In genomic region chr17:56926704-56927103, GRCh38 we compare ENCODE assay signal across 21 cellular contexts.
"Had no signal": no experiment of that assay in that cellular context is flagged by ENCODE, and none has a peak within 500 bp of the region (broad histone marks: within the 10 kb centered on the region; RNA-seq: fewer than 3 reads in every experiment).

No MANE protein-coding gene starts in this region.

- H3K27me3 Mint-ChIP-seq: activated naive CD8-positive, alpha-beta T cell treated with anti-CD3 and anti-CD28 coated beads for 36 hours; activated T-cell treated with anti-CD3 and anti-CD28 coated beads, Interleukin-2, amount 50 U/mL, for 24 hours; memory B cell; stimulated activated naive CD8-positive, alpha-beta T cell treated with anti-CD3 and anti-CD28 coated beads, Interleukin-15, amount 100 ng/mL, for 72 hours had no signal

- H3K4me1 ChIP-seq: psoas muscle, right atrium auricular region, spleen, tibial artery had no signal

- H3K4me3 ChIP-seq: psoas muscle, right atrium auricular region, spleen, tibial artery had no signal

- ATAC-seq: activated CD8-positive, alpha-beta T cell treated with anti-CD3 and anti-CD28 coated beads, Interleukin-2, amount 10 ng/mL, durations not matched to agents 7 days and 5 days; natural killer cell treated with Interleukin-12 subunit alpha and Interleukin-12 subunit beta and Interleukin-15 and Interleukin-18, amount 100 ng/mL, for 72 hours; psoas muscle; stimulated activated naive CD8-positive, alpha-beta T cell treated with anti-CD3 and anti-CD28 coated beads, Interleukin-15, amount 100 ng/mL, for 72 hours had no signal

- H3K27ac ChIP-seq: psoas muscle, right atrium auricular region, spleen, tibial artery had no signal

- H3K27ac Mint-ChIP-seq: activated CD8-positive, alpha-beta T cell treated with anti-CD3 and anti-CD28 coated beads, Interleukin-2, amount 10 ng/mL, durations not matched to agents 7 days and 5 days; activated naive CD8-positive, alpha-beta T cell treated with anti-CD3 and anti-CD28 coated beads for 36 hours; activated T-cell treated with anti-CD3 and anti-CD28 coated beads, Interleukin-2, amount 50 U/mL, for 24 hours; memory B cell; natural killer cell treated with Interleukin-12 subunit alpha and Interleukin-12 subunit beta and Interleukin-15 and Interleukin-18, amount 100 ng/mL, for 72 hours; stimulated activated naive CD8-positive, alpha-beta T cell treated with anti-CD3 and anti-CD28 coated beads, Interleukin-15, amount 100 ng/mL, for 72 hours; T-helper 1 cell treated with Interleukin-12 subunit alpha and Interleukin-12 subunit beta and Interleukin-4 antibody, amounts not matched to agents 30 μg/mL and 1 μg/mL, for 36 hours had no signal

- H3K36me3 ChIP-seq: right atrium auricular region, spleen, tibial artery had no signal

- H3K9me3 Mint-ChIP-seq: memory B cell; natural killer cell treated with Interleukin-12 subunit alpha and Interleukin-12 subunit beta and Interleukin-15 and Interleukin-18, amount 100 ng/mL, for 72 hours; stimulated activated naive CD8-positive, alpha-beta T cell treated with anti-CD3 and anti-CD28 coated beads, Interleukin-15, amount 100 ng/mL, for 72 hours had no signal

- DNase-seq: activated CD4-positive, alpha-beta T cell treated with anti-CD3 and anti-CD28 coated beads, Interleukin-2, amount 50 U/mL, for 1 hour; activated CD4-positive, CD25-positive, alpha-beta regulatory T cell treated with anti-CD3 and anti-CD28 coated beads, Interleukin-2, amount 50 U/mL, for 72 hours; activated CD8-positive, alpha-beta T cell treated with anti-CD3 and anti-CD28 coated beads, Interleukin-2, amount 10 ng/mL, durations not matched to agents 7 days and 5 days; activated naive CD4-positive, alpha-beta T cell treated with Interleukin-2 at 50 U/mL for 16 hours; activated naive CD8-positive, alpha-beta T cell treated with anti-CD3 and anti-CD28 coated beads for 36 hours; activated T-cell treated with anti-CD3 and anti-CD28 coated beads, Interleukin-2, amount 50 U/mL, for 24 hours; central memory CD4-positive, alpha-beta T cell; dermis blood vessel endothelial cell; effector CD8-positive, alpha-beta T cell; erythroblast; foreskin fibroblast; psoas muscle; spleen; stimulated activated CD4-positive, alpha-beta T cell treated with anti-CD3 and anti-CD28 coated beads, Interleukin-4, amount 100 ng/mL, for 4 hours; stimulated activated naive CD8-positive, alpha-beta T cell treated with anti-CD3 and anti-CD28 coated beads, Interleukin-15, amount 100 ng/mL, for 72 hours; tibial artery had no signal

- H3K36me3 Mint-ChIP-seq: memory B cell; natural killer cell treated with Interleukin-12 subunit alpha and Interleukin-12 subunit beta and Interleukin-15 and Interleukin-18, amount 100 ng/mL, for 72 hours had no signal

- H3K4me3 Mint-ChIP-seq: activated CD8-positive, alpha-beta T cell treated with anti-CD3 and anti-CD28 coated beads, Interleukin-2, amount 10 ng/mL, durations not matched to agents 7 days and 5 days; activated naive CD8-positive, alpha-beta T cell treated with anti-CD3 and anti-CD28 coated beads for 36 hours; activated T-cell treated with anti-CD3 and anti-CD28 coated beads, Interleukin-2, amount 50 U/mL, for 24 hours; memory B cell; natural killer cell treated with Interleukin-12 subunit alpha and Interleukin-12 subunit beta and Interleukin-15 and Interleukin-18, amount 100 ng/mL, for 72 hours; stimulated activated naive CD8-positive, alpha-beta T cell treated with anti-CD3 and anti-CD28 coated beads, Interleukin-15, amount 100 ng/mL, for 72 hours; T-helper 1 cell treated with Interleukin-12 subunit alpha and Interleukin-12 subunit beta and Interleukin-4 antibody, amounts not matched to agents 30 μg/mL and 1 μg/mL, for 36 hours had no signal

- H3K27me3 ChIP-seq: right atrium auricular region, spleen, tibial artery had no signal

- FAIRE-seq: astrocyte had no signal

- H3K4me1 Mint-ChIP-seq: activated naive CD8-positive, alpha-beta T cell treated with anti-CD3 and anti-CD28 coated beads for 36 hours; memory B cell; stimulated activated naive CD8-positive, alpha-beta T cell treated with anti-CD3 and anti-CD28 coated beads, Interleukin-15, amount 100 ng/mL, for 72 hours had no signal

- H3K9me3 ChIP-seq: psoas muscle, right atrium auricular region, tibial artery had no signal
